8 cellular contexts compared by ENCODE assay signal in genomic region chr6:29976253-29976587, GRCh38. TPM values are rescaled to one million over a fixed set of nuclear protein-coding genes. Genes with fewer than 3 reads are reported as not detected.
DNase-seq lines count a peak whose midpoint lies in the region; ATAC-seq, FAIRE-seq and TF ChIP-seq lines count a peak whose summit lies in the region.

No MANE protein-coding gene starts in this region.

- H3K27ac Mint-ChIP-seq in CD8-positive, alpha-beta T cell = no peak overlapping the region

- TF ChIP-seq POLR2A in Peyer's patch (IDR thresholded peaks at IDR 0.05) (no peak), endothelial cell of umbilical vein (IDR thresholded peaks at IDR 0.05; ENCODE audit: low read depth, low read length) (no peak)

- peak overlapping the region; percentile 88 for H2AFZ ChIP-seq in endothelial cell of umbilical vein (ENCODE audit: low read depth, low read length)
- peak overlapping the region; percentile 97 for H2AFZ ChIP-seq in osteoblast (ENCODE audit: low read length)

- H3K4me3 ChIP-seq in CD8-positive, alpha-beta T cell (ENCODE audit: low read depth, low read length) = peak overlapping the region; percentile 34
- H3K4me3 ChIP-seq in Peyer's patch (peak overlapping the region; percentile 43 to 59 (median 48)), endothelial cell of umbilical vein (replicated peaks in 1 of 3; ENCODE audit: insufficient read depth in 1 of 3, low read depth in 1 of 3, low read length in 3 of 3) (peak overlapping the region in 2 of 3 experiments; percentile 49 to 56), osteoblast (ENCODE audit: insufficient read depth, low read length) (peak overlapping the region; percentile 77)

- H3K4me1 ChIP-seq in CD8-positive, alpha-beta T cell (ENCODE audit: insufficient read depth, low read length) = peaks cover 19% of the 10 kb centered on the region
- H3K4me1 ChIP-seq in Peyer's patch (peaks cover 0 to 19% (median 3%) of the 10 kb centered on the region in 4 donors), endothelial cell of umbilical vein (ENCODE audit: control insufficient read depth, extremely low read depth, insufficient read depth, low read length) (peaks cover 12% of the 10 kb centered on the region), osteoblast (ENCODE audit: insufficient read depth, low read length) (peaks cover 10% of the 10 kb centered on the region)

- no peaks in the 10 kb centered on the region for H3K36me3 ChIP-seq in CD8-positive, alpha-beta T cell (ENCODE audit: insufficient read depth, low read length)
- no peaks in the 10 kb centered on the region for H3K36me3 ChIP-seq in Peyer's patch
- H3K36me3 ChIP-seq in endothelial cell of umbilical vein (ENCODE audit: control insufficient read depth in 2 of 2, extremely low read depth in 1 of 2, insufficient read depth in 2 of 2, low read length in 2 of 2) = no peaks in the 10 kb centered on the region
- H3K36me3 ChIP-seq in osteoblast (ENCODE audit: insufficient read depth, low read length) = no peaks in the 10 kb centered on the region

- peaks cover 16% of the 10 kb centered on the region for H3K27me3 ChIP-seq in CD8-positive, alpha-beta T cell (ENCODE audit: insufficient read depth, low read length)
- H3K27me3 ChIP-seq in Peyer's patch (no peaks in the 10 kb centered on the region), endothelial cell of umbilical vein (ENCODE audit: control insufficient read depth in 2 of 2, insufficient read depth in 2 of 2, low read length in 2 of 2) (peaks cover 10 to 18% of the 10 kb centered on the region in 2 experiments), osteoblast (ENCODE audit: insufficient read depth, low read length) (peaks cover 21% of the 10 kb centered on the region)

- intact Hi-C loops in CD8-positive, alpha-beta T cell (cut with DNase I, micrococcal nuclease) = no loop called here
- intact Hi-C loops in endothelial cell of umbilical vein (cut with micrococcal nuclease) = loop anchor here (1.0 to 2.0 kb wide), 2 partner anchors 8 to 33 kb away; partner anchors contain the start of gene HLA-A

- no peak for DNase-seq in CD8-positive, alpha-beta T cell
- DNase-seq in Peyer's patch (no peak), endothelial cell of umbilical vein (ENCODE audit: low read depth, low spot score) (no peak), osteoblast (ENCODE audit: insufficient read length, low spot score, missing footprints) (no peak), NOMO-1 treated with DMSO at 0.1 percent for 48 hours (lab: John Stamatoyannopoulos, UW; ENCODE audit: unreplicated experiment) (no peak), RKO (ENCODE audit: low spot score) (no peak), substantia nigra (lab: John Stamatoyannopoulos, UW) (no peak)

- CTCF ChIA-PET in CD8-positive, alpha-beta T cell (lab: Charles Lee) = interaction anchor here (1.7 kb wide), 1 partner anchor 127 kb away, joined by 9 read pairs; no protein-coding TSS in a partner anchor
- CTCF ChIA-PET in endothelial cell of umbilical vein (lab: Charles Lee) = interaction anchor here (1.1 to 4.5 kb wide), 5 partner anchors 10 to 238 kb away, joined by 3 to 29 read pairs (median 8); no protein-coding TSS in a partner anchor

- H3K36me3 Mint-ChIP-seq in CD8-positive, alpha-beta T cell = peaks cover 7% of the 10 kb centered on the region

- no TSS peak for BruUV-seq in endothelial cell of umbilical vein (replicated peaks; lab: Mats Ljungman, UMichigan)

- H4K20me1 ChIP-seq in endothelial cell of umbilical vein (replicated peaks; ENCODE audit: control insufficient read depth, extremely low read depth, insufficient read depth, low read length) = no peaks in the 10 kb centered on the region
- no peaks in the 10 kb centered on the region for H4K20me1 ChIP-seq in osteoblast (ENCODE audit: insufficient read depth, low read length)

- FAIRE-seq in endothelial cell of umbilical vein (lab: Jason Lieb, UNC) = no peak

- H3K9me3 ChIP-seq in CD8-positive, alpha-beta T cell (ENCODE audit: low read length) = no peaks in the 10 kb centered on the region
- H3K9me3 ChIP-seq in Peyer's patch = no peaks in the 10 kb centered on the region
- no peaks in the 10 kb centered on the region for H3K9me3 ChIP-seq in endothelial cell of umbilical vein (replicated peaks; ENCODE audit: control insufficient read depth, insufficient read depth, low read length)
- no peaks in the 10 kb centered on the region for H3K9me3 ChIP-seq in osteoblast (ENCODE audit: low read depth, low read length)

- dilution Hi-C loops in endothelial cell of umbilical vein (cut with MboI; ENCODE audit: extremely low pct_ligation_motif_present, low sequenced_read_pairs) = no loop called here

- H3K4me2 ChIP-seq in endothelial cell of umbilical vein (ENCODE audit: insufficient read depth, low read length) (peak overlapping the region; percentile 58), osteoblast (ENCODE audit: insufficient read depth, low read length) (peak overlapping the region; percentile 89)

- no peak for TF ChIP-seq CTCF in CD8-positive, alpha-beta T cell (IDR thresholded peaks at IDR 0.05)
- no peak for TF ChIP-seq CTCF in Peyer's patch (IDR thresholded peaks at IDR 0.05)
- TF ChIP-seq CTCF in endothelial cell of umbilical vein (IDR thresholded peaks at IDR 0.05; ENCODE audit: extremely low read depth in 1 of 2, insufficient read depth in 1 of 2, low read depth in 1 of 2, low read length in 2 of 2) = no peak
- TF ChIP-seq CTCF in osteoblast (IDR thresholded peaks at IDR 0.05; ENCODE audit: extremely low read depth, low read depth, low read length) = no peak

- H3K9ac ChIP-seq in endothelial cell of umbilical vein (replicated peaks; ENCODE audit: extremely low read depth, insufficient read depth, low read length) = peak overlapping the region; percentile 37

- H3K4me3 Mint-ChIP-seq in CD8-positive, alpha-beta T cell = peak overlapping the region; percentile 88

- H3K27me3 Mint-ChIP-seq in CD8-positive, alpha-beta T cell (ENCODE audit: low read depth) = peaks cover 32% of the 10 kb centered on the region

- no peak overlapping the region for H3K27ac ChIP-seq in CD8-positive, alpha-beta T cell (ENCODE audit: low read depth, low read length)
- H3K27ac ChIP-seq in Peyer's patch (peak overlapping the region; percentile 63 to 97 (median 81)), endothelial cell of umbilical vein (ENCODE audit: insufficient read depth, low read depth, low read length) (peak overlapping the region; percentile 35), osteoblast (ENCODE audit: low read depth, low read length) (peak overlapping the region; percentile 65), substantia nigra (ENCODE audit: low read depth, low read length, poor library complexity, severe bottlenecking) (no peak overlapping the region)

- peaks cover 30% of the 10 kb centered on the region for H3K4me1 Mint-ChIP-seq in CD8-positive, alpha-beta T cell (ENCODE audit: low read depth)

- no peaks in the 10 kb centered on the region for H3K9me3 Mint-ChIP-seq in CD8-positive, alpha-beta T cell

- no peaks in the 10 kb centered on the region for H3K9me1 ChIP-seq in endothelial cell of umbilical vein (replicated peaks; ENCODE audit: control insufficient read depth, extremely low read depth, insufficient read depth, low read length)

- ATAC-seq in CD8-positive, alpha-beta T cell = no peak
- ATAC-seq in GM19397 (IDR thresholded peaks at IDR 0.05; ENCODE audit: unreplicated experiment) = no peak

- no peaks in the 10 kb centered on the region for H3K79me2 ChIP-seq in endothelial cell of umbilical vein (ENCODE audit: control insufficient read depth, insufficient read depth, low read length)
- no peaks in the 10 kb centered on the region for H3K79me2 ChIP-seq in osteoblast (ENCODE audit: insufficient read depth, low read length)

- POLR2A ChIA-PET in CD8-positive, alpha-beta T cell (lab: Charles Lee) = interaction anchor here (0.7 kb wide), 1 partner anchor 8 kb away, joined by 3 read pairs; no protein-coding TSS in a partner anchor
- POLR2A ChIA-PET in endothelial cell of umbilical vein (lab: Charles Lee) = no interaction called here

TF ChIP-seq in endothelial cell of umbilical vein, 7 proteins besides CTCF, POLR2A, EP300 and RAD21:
- no peak for TF ChIP-seq MYC (IDR thresholded peaks at IDR 0.05; ENCODE audit: low read depth, low read length)
- no peak for TF ChIP-seq MAX (IDR thresholded peaks at IDR 0.05; ENCODE audit: insufficient read depth, insufficient read length)
- TF ChIP-seq GATA2 (IDR thresholded peaks at IDR 0.05; ENCODE audit: insufficient read depth, insufficient read length, low read depth, low read length) = no peak
- TF ChIP-seq FOS (IDR thresholded peaks at IDR 0.05; ENCODE audit: borderline replicate concordance, insufficient read depth, low read length) = no peak
- no peak for TF ChIP-seq POLR2AphosphoS5 (IDR thresholded peaks at IDR 0.05; ENCODE audit: insufficient read depth, low read depth, low read length)
- TF ChIP-seq EZH2 (IDR thresholded peaks at IDR 0.05; ENCODE audit: borderline replicate concordance, low read depth, low read length, severe bottlenecking) = no peak
- no peak for TF ChIP-seq JUN (IDR thresholded peaks at IDR 0.05; ENCODE audit: borderline replicate concordance, insufficient read depth, insufficient read length, low read depth)

RNA-seq across cellular contexts. Expression of gene HLA-A, which starts 33.9 kb away (rescaled TPM):
- total RNA-seq in CD8-positive, alpha-beta T cell = 1,000 to 10,000 TPM; 2,151 to 2,183 TPM
- total RNA-seq in Peyer's patch (1,000 to 10,000 TPM in 3 of 4 donors, 100 to 1,000 TPM in 1; 296 to 1,668 (median 1,428) TPM), endothelial cell of umbilical vein (153 and 294 TPM in 2 replicates), osteoblast (268 and 292 TPM in 2 replicates)
- polyA plus RNA-seq in endothelial cell of umbilical vein = 822 and 905 TPM in 2 replicates
- polyA plus RNA-seq in endothelial cell of umbilical vein (2011; cell fraction: cytosol; rRNA removed) = 512 and 643 TPM in 2 replicates
- polyA plus RNA-seq in endothelial cell of umbilical vein (2011; cell fraction: nucleus; rRNA removed) = 369 and 390 TPM in 2 replicates
- polyA plus RNA-seq in endothelial cell of umbilical vein (2012) = 170 and 221 TPM in 2 replicates
- 325 and 350 TPM in 2 replicates for polyA minus RNA-seq in endothelial cell of umbilical vein
- polyA minus RNA-seq in endothelial cell of umbilical vein (2011; cell fraction: cytosol; rRNA and poly(A)+ RNA removed) = 182 TPM
- 53.4 and 89.2 TPM in 2 replicates for polyA minus RNA-seq in endothelial cell of umbilical vein (2011; cell fraction: nucleus; rRNA and poly(A)+ RNA removed)

Comparison
In these comparisons a context has a peak if more than half of its experiments do, and no peak if none do; other contexts are left out.
1. H3K27ac ChIP-seq: peak in Peyer's patch (4 of 4), endothelial cell of umbilical vein (single experiment) and osteoblast (single experiment); none in CD8-positive, alpha-beta T cell (single experiment) and substantia nigra (single experiment).
2. Peak in every context shown above with its lines, with median percentiles within 50 percentile points of each other: H3K4me3 ChIP-seq.